In the genomic region with DNA sequence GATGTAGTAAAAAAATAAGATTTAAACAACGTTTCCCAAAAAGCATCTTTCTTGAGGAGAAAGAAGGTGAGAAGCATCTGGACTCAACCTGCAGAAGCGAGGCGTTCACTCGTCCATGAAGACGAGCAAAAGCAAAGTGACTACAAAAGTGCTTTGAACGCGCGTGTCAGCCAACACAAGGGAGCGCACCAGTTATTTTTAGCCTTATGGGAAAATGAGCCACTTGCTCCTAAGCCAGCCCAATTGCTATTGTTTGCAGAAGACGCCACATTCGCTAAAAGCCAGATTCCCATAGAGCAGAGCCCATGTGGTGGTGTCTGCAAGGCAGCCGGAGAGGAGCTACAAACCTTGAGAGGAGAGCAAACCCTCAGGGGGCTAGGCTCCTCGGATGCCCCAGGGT, we compare ENCODE assay signal across 15 cellular contexts.
A peak's percentile ranks its signal among the peaks of the same experiment; 100 is the strongest.
DNase-seq lines count a peak whose midpoint lies in the region; ATAC-seq lines count a peak whose summit lies in the region.
"Had no signal": no experiment of that assay in that cellular context is flagged by ENCODE, and none has a peak within 500 bp of the region (broad histone marks: within the 10 kb centered on the region; RNA-seq: fewer than 3 reads in every experiment).

No MANE protein-coding gene starts in this region.

- peak; percentile 14 to 77 (median 25) for DNase-seq in NCI-H1417 (lab: John Stamatoyannopoulos, UW)
- no peak for DNase-seq in NCI-H1417 treated with DMSO at 0.1 percent for 48 hours (lab: John Stamatoyannopoulos, UW)
- DNase-seq in effector memory CD8-positive, alpha-beta T cell = no peak
- DNase-seq in naive thymus-derived CD8-positive, alpha-beta T cell = no peak
- DNase-seq in T-helper 1 cell = no peak
- DNase-seq in MG63 = no peak
- DNase-seq: activated CD4-positive, alpha-beta T cell treated with anti-CD3 and anti-CD28 coated beads, Interleukin-2, amount 10 ng/mL, durations not matched to agents 7 days and 5 days; brain microvascular endothelial cell; NCI-H524; stimulated activated CD4-positive, alpha-beta T cell treated with anti-CD3 and anti-CD28 coated beads, Interleukin-4, amount 100 ng/mL, for 4 hours had no signal

- no peak for ATAC-seq in effector memory CD8-positive, alpha-beta T cell (replicated peaks)
- no peak for ATAC-seq in naive thymus-derived CD8-positive, alpha-beta T cell
- ATAC-seq in HG02610 (IDR thresholded peaks at IDR 0.05; ENCODE audit: unreplicated experiment) = no peak

- POLR2A ChIA-PET in naive thymus-derived CD8-positive, alpha-beta T cell (lab: Charles Lee) = interaction anchor here (1.3 to 1.4 kb wide), 2 partner anchors 9 to 38 kb away, joined by 3 read pairs; no protein-coding TSS in a partner anchor

- no peaks in the 10 kb centered on the region; the same call in 1 of the 2 replicates for H3K36me3 ChIP-seq in MG63
- H3K36me3 ChIP-seq: brain microvascular endothelial cell, prostate gland had no signal

- H3K36me3 Mint-ChIP-seq in effector memory CD8-positive, alpha-beta T cell (ENCODE audit: insufficient read depth) = peaks cover 39% of the 10 kb centered on the region
- peaks cover 0 to 4% (median 1%) of the 10 kb centered on the region in 3 donors for H3K36me3 Mint-ChIP-seq in naive thymus-derived CD8-positive, alpha-beta T cell

- peaks cover 38 to 51% of the 10 kb centered on the region in 2 donors for H3K4me1 Mint-ChIP-seq in effector memory CD8-positive, alpha-beta T cell (ENCODE audit: low read depth in 2 of 2)
- H3K4me1 Mint-ChIP-seq in naive thymus-derived CD8-positive, alpha-beta T cell = peaks cover 15 to 70% (median 44%) of the 10 kb centered on the region in 4 donors

- H3K27me3 Mint-ChIP-seq in effector memory CD8-positive, alpha-beta T cell = no peaks in the 10 kb centered on the region
- H3K27me3 Mint-ChIP-seq in naive thymus-derived CD8-positive, alpha-beta T cell = no peaks in the 10 kb centered on the region
- H3K27me3 Mint-ChIP-seq: activated CD4-positive, alpha-beta T cell treated with anti-CD3 and anti-CD28 coated beads, Interleukin-2, amount 10 ng/mL, durations not matched to agents 7 days and 5 days had no signal

- peak overlapping the region; percentile 91 for H3K27ac ChIP-seq in temporal lobe (ENCODE audit: low read depth, low read length)
- H3K27ac ChIP-seq: 22Rv1, brain microvascular endothelial cell, prostate gland had no signal

- H3K27me3 ChIP-seq in MG63 = no peaks in the 10 kb centered on the region
- H3K27me3 ChIP-seq: brain microvascular endothelial cell had no signal

- no peaks in the 10 kb centered on the region for H3K9me3 Mint-ChIP-seq in effector memory CD8-positive, alpha-beta T cell
- H3K9me3 Mint-ChIP-seq in naive thymus-derived CD8-positive, alpha-beta T cell = no peaks in the 10 kb centered on the region
- H3K9me3 Mint-ChIP-seq: activated CD4-positive, alpha-beta T cell treated with anti-CD3 and anti-CD28 coated beads, Interleukin-2, amount 10 ng/mL, durations not matched to agents 7 days and 5 days; T-helper 2 cell treated with Interferon-gamma antibody and Interleukin-4, amounts not matched to agents 5 μg/mL and 100 μg/mL, for 36 hours had no signal

- H3K9me3 ChIP-seq in MG63 = no peaks in the 10 kb centered on the region
- H3K9me3 ChIP-seq: prostate gland had no signal

- H3K4me3 ChIP-seq in MG63 = no peak overlapping the region
- H3K4me3 ChIP-seq: prostate gland had no signal

- H3K4me3 Mint-ChIP-seq in effector memory CD8-positive, alpha-beta T cell = no peak overlapping the region
- H3K4me3 Mint-ChIP-seq in naive thymus-derived CD8-positive, alpha-beta T cell = no peak overlapping the region
- H3K4me3 Mint-ChIP-seq: activated CD4-positive, alpha-beta T cell treated with anti-CD3 and anti-CD28 coated beads, Interleukin-2, amount 10 ng/mL, durations not matched to agents 7 days and 5 days; T-helper 2 cell treated with Interferon-gamma antibody and Interleukin-4, amounts not matched to agents 5 μg/mL and 100 μg/mL, for 36 hours had no signal

- H3K27ac Mint-ChIP-seq in effector memory CD8-positive, alpha-beta T cell = peak overlapping the region; percentile 67 to 90
- peak overlapping the region in 6 of 10 donors; percentile 22 to 69 (median 48) for H3K27ac Mint-ChIP-seq in naive thymus-derived CD8-positive, alpha-beta T cell
- H3K27ac Mint-ChIP-seq: activated CD4-positive, alpha-beta T cell treated with anti-CD3 and anti-CD28 coated beads, Interleukin-2, amount 10 ng/mL, durations not matched to agents 7 days and 5 days; T-helper 2 cell treated with Interferon-gamma antibody and Interleukin-4, amounts not matched to agents 5 μg/mL and 100 μg/mL, for 36 hours had no signal

Comparison
In these comparisons a context has a peak if more than half of its experiments do, and no peak if none do; other contexts are left out.
1. DNase-seq: peak in NCI-H1417 (3 of 3); none in NCI-H1417 treated with DMSO at 0.1 percent for 48 hours (single experiment), effector memory CD8-positive, alpha-beta T cell (0 of 3), naive thymus-derived CD8-positive, alpha-beta T cell (0 of 10), T-helper 1 cell (0 of 5) and MG63 (single experiment).